In genomic region chr5:144085381-144085780, GRCh38 we compare ENCODE assay signal across 23 cellular contexts.
"Had no signal": no experiment of that assay in that cellular context is flagged by ENCODE, and none has a peak within 500 bp of the region (broad histone marks: within the 10 kb centered on the region; RNA-seq: fewer than 3 reads in every experiment).

No MANE protein-coding gene starts in this region.

- H3K36me3 ChIP-seq: brain microvascular endothelial cell, Peyer's patch had no signal

- ATAC-seq: activated T-cell treated with anti-CD3 and anti-CD28 coated beads, Interleukin-2, amount 50 U/mL, for 4 hours; T-cell had no signal

- H3K4me1 ChIP-seq: Peyer's patch had no signal

- H3K4me3 ChIP-seq: Peyer's patch had no signal

- H3K27ac ChIP-seq: brain microvascular endothelial cell, Peyer's patch had no signal

- H3K27me3 ChIP-seq: brain microvascular endothelial cell, Peyer's patch had no signal

- DNase-seq: activated B cell treated with CpG ODN at 0.5 μM for 24 hours; activated CD4-positive, alpha-beta memory T cell treated with anti-CD3 and anti-CD28 coated beads for 36 hours; activated CD4-positive, alpha-beta T cell treated with anti-CD3 and anti-CD28 coated beads for 1 hour; activated CD4-positive, alpha-beta T cell treated with anti-CD3 and anti-CD28 coated beads, Interleukin-2, amount 10 ng/mL, durations not matched to agents 24 days and 14 days; activated CD8-positive, alpha-beta memory T cell treated with anti-CD3 and anti-CD28 coated beads for 24 hours; activated effector memory CD4-positive, alpha-beta T cell treated with anti-CD3 and anti-CD28 coated beads, Interleukin-2, amount 50 U/mL, for 16 hours; activated naive CD4-positive, alpha-beta T cell treated with anti-CD3 and anti-CD28 coated beads for 36 hours; activated naive CD8-positive, alpha-beta T cell treated with anti-CD3 and anti-CD28 coated beads for 36 hours; activated T-cell treated with anti-CD3 and anti-CD28 coated beads, Interleukin-2, amount 50 U/mL, for 4 hours; brain microvascular endothelial cell; caudate nucleus; NCI-H1048; NCI-H1417; NCI-H2029; NCI-H2107; NCI-H510A treated with DMSO at 0.1 percent for 48 hours; NCI-H69; Peyer's patch; SIG-M5; T-cell; T-helper 2 cell; T1000 had no signal

- FAIRE-seq: TTC549 had no signal
